Comparison of ENCODE assay signal across 7 cellular contexts in genomic region chr3:119552928-119553327, GRCh38. TPM values are rescaled to one million over a fixed set of nuclear protein-coding genes. Genes with fewer than 3 reads are reported as not detected.
"Had no signal": no experiment of that assay in that cellular context is flagged by ENCODE, and none has a peak within 500 bp of the region (broad histone marks: within the 10 kb centered on the region; RNA-seq: fewer than 3 reads in every experiment).

No MANE protein-coding gene starts in this region.

RNA-seq across cellular contexts. Expression of gene CD80, which starts 6.5 kb away (rescaled TPM):
- total RNA-seq: dermis microvascular lymphatic vessel endothelial cell, glomerular endothelial cell, kidney epithelial cell, left ventricle myocardium superior, lower leg skin had no signal
- polyA plus RNA-seq: keratinocyte; naive thymus-derived CD4-positive, alpha-beta T cell had no signal

RNA-seq across cellular contexts. Expression of gene PLA1A, which starts 44.8 kb away (rescaled TPM):
- polyA plus RNA-seq: keratinocyte; naive thymus-derived CD4-positive, alpha-beta T cell had no signal
